ENCODE assay signal across 13 cellular contexts in the genomic region with DNA sequence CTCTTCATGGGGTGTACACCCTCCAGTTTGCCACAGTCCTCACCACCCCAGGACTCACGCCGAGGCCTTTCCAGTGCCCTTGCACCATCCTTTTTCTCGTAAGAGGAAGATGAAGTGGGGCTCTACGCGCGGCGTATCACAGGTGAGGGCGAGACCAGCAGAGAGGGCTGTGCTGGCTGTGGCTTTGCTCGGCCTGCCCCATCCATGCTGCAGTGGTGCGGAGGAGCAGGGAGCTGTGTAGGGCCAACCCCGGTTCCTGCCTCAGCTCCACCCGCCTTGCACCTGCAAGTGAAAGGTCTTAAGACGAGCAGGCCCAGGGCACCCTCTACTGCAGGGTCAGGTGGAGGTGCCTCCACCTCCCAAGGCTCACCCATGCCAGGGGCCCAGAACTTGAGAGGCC. TPM values are rescaled to one million over a fixed set of nuclear protein-coding genes. Genes with fewer than 3 reads are reported as not detected.
DNase-seq lines count a peak whose midpoint lies in the region; ATAC-seq and TF ChIP-seq lines count a peak whose summit lies in the region.
"Had no signal": no experiment of that assay in that cellular context is flagged by ENCODE, and none has a peak within 500 bp of the region (broad histone marks: within the 10 kb centered on the region; RNA-seq: fewer than 3 reads in every experiment).

No MANE protein-coding gene starts in this region.

- H3K4me1 ChIP-seq in CD4-positive, alpha-beta memory T cell (ENCODE audit: insufficient read depth, low read length): peaks cover 35% of the 10 kb centered on the region
- H3K4me1 ChIP-seq: pancreas had no signal

- H3K36me3 Mint-ChIP-seq in activated CD8-positive, alpha-beta memory T cell treated with anti-CD3 and anti-CD28 coated beads, Interleukin-2, amount 10 ng/mL, durations not matched to agents 7 days and 5 days: peaks cover 56% of the 10 kb centered on the region
- peaks cover 30 to 62% of the 10 kb centered on the region in 2 donors for H3K36me3 Mint-ChIP-seq in CD4-positive, alpha-beta memory T cell
- H3K36me3 Mint-ChIP-seq in activated CD8-positive, alpha-beta T cell treated with anti-CD3 and anti-CD28 coated beads, Interleukin-2, amount 10 ng/mL, durations not matched to agents 7 days and 5 days (ENCODE audit: low read depth): peaks cover 79% of the 10 kb centered on the region
- no peaks in the 10 kb centered on the region for H3K36me3 Mint-ChIP-seq in natural killer cell

- no peak overlapping the region for H3K4me3 Mint-ChIP-seq in activated CD8-positive, alpha-beta memory T cell treated with anti-CD3 and anti-CD28 coated beads, Interleukin-2, amount 10 ng/mL, durations not matched to agents 7 days and 5 days
- no peak overlapping the region for H3K4me3 Mint-ChIP-seq in CD4-positive, alpha-beta memory T cell
- H3K4me3 Mint-ChIP-seq in activated CD8-positive, alpha-beta T cell treated with anti-CD3 and anti-CD28 coated beads, Interleukin-2, amount 10 ng/mL, durations not matched to agents 7 days and 5 days: no peak overlapping the region
- H3K4me3 Mint-ChIP-seq in natural killer cell: no peak overlapping the region
- H3K4me3 Mint-ChIP-seq: activated CD4-positive, alpha-beta T cell treated with anti-CD3 and anti-CD28 coated beads, Interleukin-2, amount 10 ng/mL, durations not matched to agents 7 days and 5 days had no signal

- H3K9me3 ChIP-seq in CD4-positive, alpha-beta memory T cell (ENCODE audit: control insufficient read depth in 1 of 2, low read length in 2 of 2): no peaks in the 10 kb centered on the region
- H3K9me3 ChIP-seq: esophagus squamous epithelium, gastroesophageal sphincter, pancreas had no signal

- no peak for TF ChIP-seq CTCF in natural killer cell (IDR thresholded peaks at IDR 0.05)

- no peaks in the 10 kb centered on the region for H3K27me3 ChIP-seq in CD4-positive, alpha-beta memory T cell (ENCODE audit: insufficient read depth, low read length)
- H3K27me3 ChIP-seq: esophagus squamous epithelium, gastroesophageal sphincter, pancreas had no signal

- no peak for DNase-seq in activated CD8-positive, alpha-beta memory T cell treated with anti-CD3 and anti-CD28 coated beads, Interleukin-2, amount 10 ng/mL, durations not matched to agents 7 days and 5 days
- no peak for DNase-seq in activated CD8-positive, alpha-beta memory T cell treated with anti-CD3 and anti-CD28 coated beads, Interleukin-2, amount 50 U/mL, for 4 hours
- DNase-seq in CD4-positive, alpha-beta memory T cell: no peak
- no peak for DNase-seq in activated CD8-positive, alpha-beta T cell treated with anti-CD3 and anti-CD28 coated beads, Interleukin-2, amount 10 ng/mL, durations not matched to agents 7 days and 5 days
- DNase-seq in natural killer cell: no peak
- no peak for DNase-seq in HPDE6-E6E7 (ENCODE audit: extremely low spot score)
- DNase-seq in SKM-1 (lab: John Stamatoyannopoulos, UW; ENCODE audit: unreplicated experiment): no peak
- DNase-seq: effector memory CD4-positive, alpha-beta T cell; esophagus squamous epithelium had no signal

- H3K36me3 ChIP-seq in CD4-positive, alpha-beta memory T cell (ENCODE audit: insufficient read depth, low read length): peaks cover 19% of the 10 kb centered on the region

- ATAC-seq in activated CD8-positive, alpha-beta memory T cell treated with anti-CD3 and anti-CD28 coated beads, Interleukin-2, amount 10 ng/mL, durations not matched to agents 7 days and 5 days: no peak
- ATAC-seq in activated CD8-positive, alpha-beta T cell treated with anti-CD3 and anti-CD28 coated beads, Interleukin-2, amount 10 ng/mL, durations not matched to agents 7 days and 5 days: no peak
- ATAC-seq in natural killer cell: no peak
- ATAC-seq in GM19395 (IDR thresholded peaks at IDR 0.05; ENCODE audit: unreplicated experiment): no peak

- CTCF ChIA-PET in activated CD8-positive, alpha-beta memory T cell treated with anti-CD3 and anti-CD28 coated beads, Interleukin-2, amount 10 ng/mL, durations not matched to agents 7 days and 5 days (lab: Charles Lee): interaction anchor here (1.0 kb wide), 1 partner anchor 78 kb away, joined by 6 read pairs; no protein-coding TSS in a partner anchor
- CTCF ChIA-PET in CD4-positive, alpha-beta memory T cell (lab: Charles Lee; ENCODE audit: partially characterized antibody): interaction anchor here (1.0 to 2.2 kb wide), 3 partner anchors 44 to 78 kb away, joined by 5 to 7 read pairs (median 5); no protein-coding TSS in a partner anchor
- CTCF ChIA-PET in activated CD8-positive, alpha-beta T cell treated with anti-CD3 and anti-CD28 coated beads, Interleukin-2, amount 10 ng/mL, durations not matched to agents 7 days and 5 days (lab: Charles Lee): interaction anchor here (1.0 to 3.4 kb wide), 8 partner anchors 10 to 101 kb away, joined by 3 to 14 read pairs (median 5); no protein-coding TSS in a partner anchor

- H3K27ac Mint-ChIP-seq in activated CD8-positive, alpha-beta memory T cell treated with anti-CD3 and anti-CD28 coated beads, Interleukin-2, amount 10 ng/mL, durations not matched to agents 7 days and 5 days: peak overlapping the region; percentile 90
- peak overlapping the region in 4 of 7 donors; percentile 42 to 61 (median 50) for H3K27ac Mint-ChIP-seq in CD4-positive, alpha-beta memory T cell
- peak overlapping the region; percentile 67 for H3K27ac Mint-ChIP-seq in activated CD8-positive, alpha-beta T cell treated with anti-CD3 and anti-CD28 coated beads, Interleukin-2, amount 10 ng/mL, durations not matched to agents 7 days and 5 days
- peak overlapping the region; percentile 94 to 97 for H3K27ac Mint-ChIP-seq in natural killer cell

- no peak overlapping the region for H3K4me3 ChIP-seq in CD4-positive, alpha-beta memory T cell (ENCODE audit: low read length in 2 of 2)
- H3K4me3 ChIP-seq: esophagus squamous epithelium, gastroesophageal sphincter, pancreas had no signal

- H3K27me3 Mint-ChIP-seq in activated CD8-positive, alpha-beta memory T cell treated with anti-CD3 and anti-CD28 coated beads, Interleukin-2, amount 10 ng/mL, durations not matched to agents 7 days and 5 days: no peaks in the 10 kb centered on the region
- H3K27me3 Mint-ChIP-seq in CD4-positive, alpha-beta memory T cell: no peaks in the 10 kb centered on the region
- H3K27me3 Mint-ChIP-seq in activated CD8-positive, alpha-beta T cell treated with anti-CD3 and anti-CD28 coated beads, Interleukin-2, amount 10 ng/mL, durations not matched to agents 7 days and 5 days (ENCODE audit: low read depth): no peaks in the 10 kb centered on the region
- no peaks in the 10 kb centered on the region for H3K27me3 Mint-ChIP-seq in natural killer cell (ENCODE audit: low read depth in 2 of 2)
- H3K27me3 Mint-ChIP-seq: activated CD4-positive, alpha-beta T cell treated with anti-CD3 and anti-CD28 coated beads, Interleukin-2, amount 10 ng/mL, durations not matched to agents 7 days and 5 days had no signal

- no peaks in the 10 kb centered on the region for H3K9me3 Mint-ChIP-seq in activated CD8-positive, alpha-beta memory T cell treated with anti-CD3 and anti-CD28 coated beads, Interleukin-2, amount 10 ng/mL, durations not matched to agents 7 days and 5 days (ENCODE audit: low read depth)
- H3K9me3 Mint-ChIP-seq in CD4-positive, alpha-beta memory T cell: no peaks in the 10 kb centered on the region
- H3K9me3 Mint-ChIP-seq in activated CD8-positive, alpha-beta T cell treated with anti-CD3 and anti-CD28 coated beads, Interleukin-2, amount 10 ng/mL, durations not matched to agents 7 days and 5 days (ENCODE audit: insufficient read depth): no peaks in the 10 kb centered on the region
- H3K9me3 Mint-ChIP-seq in natural killer cell: no peaks in the 10 kb centered on the region
- H3K9me3 Mint-ChIP-seq: activated CD4-positive, alpha-beta T cell treated with anti-CD3 and anti-CD28 coated beads, Interleukin-2, amount 10 ng/mL, durations not matched to agents 7 days and 5 days had no signal

- H3K27ac ChIP-seq in CD4-positive, alpha-beta memory T cell (ENCODE audit: low read depth, low read length): no peak overlapping the region
- H3K27ac ChIP-seq: esophagus squamous epithelium, gastroesophageal sphincter, pancreas had no signal

- H3K4me1 Mint-ChIP-seq in activated CD8-positive, alpha-beta memory T cell treated with anti-CD3 and anti-CD28 coated beads, Interleukin-2, amount 10 ng/mL, durations not matched to agents 7 days and 5 days: peaks cover 54% of the 10 kb centered on the region
- H3K4me1 Mint-ChIP-seq in CD4-positive, alpha-beta memory T cell: peaks cover 21 to 57% (median 33%) of the 10 kb centered on the region in 4 donors
- H3K4me1 Mint-ChIP-seq in activated CD8-positive, alpha-beta T cell treated with anti-CD3 and anti-CD28 coated beads, Interleukin-2, amount 10 ng/mL, durations not matched to agents 7 days and 5 days (ENCODE audit: low read depth): peaks cover 65% of the 10 kb centered on the region
- H3K4me1 Mint-ChIP-seq in natural killer cell: peaks cover 20 to 44% of the 10 kb centered on the region in 2 donors

- POLR2A ChIA-PET in CD4-positive, alpha-beta memory T cell (lab: Charles Lee; ENCODE audit: partially characterized antibody): no interaction called here
- POLR2A ChIA-PET in activated CD8-positive, alpha-beta T cell treated with anti-CD3 and anti-CD28 coated beads, Interleukin-2, amount 10 ng/mL, durations not matched to agents 7 days and 5 days (lab: Charles Lee): interaction anchor here (1.3 kb wide), 1 partner anchor 25 kb away, joined by 8 read pairs; no protein-coding TSS in a partner anchor

- intact Hi-C loops in CD4-positive, alpha-beta memory T cell (cut with micrococcal nuclease): no loop called here
- intact Hi-C loops in natural killer cell (cut with micrococcal nuclease): no loop called here

RNA-seq across cellular contexts. Expression of a gene that starts 24.1 kb away (rescaled TPM):
- 100 to 1,000 TPM; 114 to 173 TPM for total RNA-seq in activated CD8-positive, alpha-beta memory T cell treated with anti-CD3 and anti-CD28 coated beads, Interleukin-2, amount 10 ng/mL, durations not matched to agents 7 days and 5 days
- 100 to 1,000 TPM; 109 to 118 TPM for total RNA-seq in CD4-positive, alpha-beta memory T cell
- polyA plus RNA-seq in CD4-positive, alpha-beta memory T cell: 10 to 100 TPM; 75.2 to 84.4 TPM
- total RNA-seq in activated CD8-positive, alpha-beta T cell treated with anti-CD3 and anti-CD28 coated beads, Interleukin-2, amount 10 ng/mL, durations not matched to agents 7 days and 5 days: 100 to 1,000 TPM; 135 to 149 TPM
- total RNA-seq in natural killer cell: 100 to 1,000 TPM; 102 to 131 (median 104) TPM

RNA-seq across cellular contexts. Expression of a gene that starts 30.1 kb away (rescaled TPM):
- 10 to 100 TPM; 28.3 to 29.4 TPM for total RNA-seq in activated CD8-positive, alpha-beta memory T cell treated with anti-CD3 and anti-CD28 coated beads, Interleukin-2, amount 10 ng/mL, durations not matched to agents 7 days and 5 days
- 10 to 100 TPM; 42.1 to 42.9 TPM for total RNA-seq in CD4-positive, alpha-beta memory T cell
- polyA plus RNA-seq in CD4-positive, alpha-beta memory T cell: 10 to 100 TPM; 19.3 to 22.8 TPM
- total RNA-seq in activated CD8-positive, alpha-beta T cell treated with anti-CD3 and anti-CD28 coated beads, Interleukin-2, amount 10 ng/mL, durations not matched to agents 7 days and 5 days: 10 to 100 TPM; 30.1 to 30.7 TPM
- total RNA-seq in natural killer cell: 10 to 100 TPM; 32.5 to 47.6 (median 44.2) TPM

RNA-seq across cellular contexts. Expression of a gene that starts 51.6 kb away (rescaled TPM):
- 10 to 100 TPM; 22.4 to 25.4 TPM for total RNA-seq in activated CD8-positive, alpha-beta memory T cell treated with anti-CD3 and anti-CD28 coated beads, Interleukin-2, amount 10 ng/mL, durations not matched to agents 7 days and 5 days
- total RNA-seq in CD4-positive, alpha-beta memory T cell: 1 to 10 TPM; 7.2 to 8.1 TPM
- polyA plus RNA-seq in CD4-positive, alpha-beta memory T cell: 10 to 100 TPM in 1 of 2 donors, 1 to 10 TPM in 1; 8.7 to 12.4 TPM
- total RNA-seq in activated CD8-positive, alpha-beta T cell treated with anti-CD3 and anti-CD28 coated beads, Interleukin-2, amount 10 ng/mL, durations not matched to agents 7 days and 5 days: 10 to 100 TPM; 32.6 to 32.8 TPM
- total RNA-seq in natural killer cell: 1 to 10 TPM; 4.0 to 8.9 (median 7.7) TPM
